ENCODE assay signal across 9 cellular contexts in genomic region chr21:38958940-38959685, GRCh38.
DNase-seq lines count a peak whose midpoint lies in the region; ATAC-seq and TF ChIP-seq lines count a peak whose summit lies in the region.
"Had no signal": no experiment of that assay in that cellular context is flagged by ENCODE, and none has a peak within 500 bp of the region (broad histone marks: within the 10 kb centered on the region; RNA-seq: fewer than 3 reads in every experiment).

No MANE protein-coding gene starts in this region.

- TF ChIP-seq CTCF in HEK293 (tag by site-specific recombination; IDR thresholded peaks at IDR 0.05) (no peak), fibroblast of villous mesenchyme (IDR thresholded peaks at IDR 0.05; ENCODE audit: insufficient read depth, low read depth, low read length) (no peak)

- peaks cover 58% of the 10 kb centered on the region for H3K4me1 Mint-ChIP-seq in T-helper 2 cell treated with Interferon-gamma antibody and Interleukin-4, amounts not matched to agents 5 μg/mL and 100 μg/mL, for 36 hours (ENCODE audit: low read depth)

- H3K27me3 Mint-ChIP-seq in T-helper 2 cell treated with Interferon-gamma antibody and Interleukin-4, amounts not matched to agents 5 μg/mL and 100 μg/mL, for 36 hours (ENCODE audit: low read depth): no peaks in the 10 kb centered on the region

- no peaks in the 10 kb centered on the region for H3K36me3 ChIP-seq in HEK293 (ENCODE audit: control insufficient read depth in 2 of 2, insufficient read depth in 1 of 2, low read length in 2 of 2)

- H3K36me3 Mint-ChIP-seq in T-helper 2 cell treated with Interferon-gamma antibody and Interleukin-4, amounts not matched to agents 5 μg/mL and 100 μg/mL, for 36 hours (ENCODE audit: low read depth): peaks cover 29% of the 10 kb centered on the region
- H3K36me3 Mint-ChIP-seq: activated naive CD8-positive, alpha-beta T cell had no signal

- CTCF ChIA-PET in HEK293 (lab: Yijun Ruan, JAX): interaction anchor here (0.6 to 2.8 kb wide), 3 partner anchors 8 to 179 kb away, joined by 3 to 7 read pairs (median 3); no protein-coding TSS in a partner anchor

- H3K4me1 ChIP-seq in HEK293 (ENCODE audit: control insufficient read depth, insufficient read depth, low read length): peaks cover 13% of the 10 kb centered on the region

- peak overlapping the region; percentile 97 for H3K27ac Mint-ChIP-seq in T-helper 2 cell treated with Interferon-gamma antibody and Interleukin-4, amounts not matched to agents 5 μg/mL and 100 μg/mL, for 36 hours
- H3K27ac Mint-ChIP-seq: activated naive CD8-positive, alpha-beta T cell had no signal

- peaks cover 28% of the 10 kb centered on the region for H3K9me3 Mint-ChIP-seq in T-helper 2 cell treated with Interferon-gamma antibody and Interleukin-4, amounts not matched to agents 5 μg/mL and 100 μg/mL, for 36 hours

- ATAC-seq in GM21528 (IDR thresholded peaks at IDR 0.05; ENCODE audit: low FRiP score, unreplicated experiment) (no peak), HG03432 (IDR thresholded peaks at IDR 0.05; ENCODE audit: unreplicated experiment) (no peak), HG03135 (IDR thresholded peaks at IDR 0.05; ENCODE audit: unreplicated experiment) (no peak)

- POLR2A ChIA-PET in HEK293 (lab: Yijun Ruan, JAX): no interaction called here

- no peak overlapping the region for H3K4me3 ChIP-seq in HEK293 (ENCODE audit: low read depth, low read length)
- no peak overlapping the region for H3K4me3 ChIP-seq in fibroblast of villous mesenchyme (ENCODE audit: low read depth, low read length)
- H3K4me3 ChIP-seq in skin epidermis: no peak overlapping the region

- no peaks in the 10 kb centered on the region for H3K9me3 ChIP-seq in HEK293 (ENCODE audit: control insufficient read depth, insufficient read depth, low read depth, low read length)

- H3K4me3 Mint-ChIP-seq in T-helper 2 cell treated with Interferon-gamma antibody and Interleukin-4, amounts not matched to agents 5 μg/mL and 100 μg/mL, for 36 hours: peak overlapping the region; percentile 75
- H3K4me3 Mint-ChIP-seq: activated naive CD8-positive, alpha-beta T cell had no signal

- DNase-seq in T-helper 2 cell treated with Interferon-gamma antibody and Interleukin-4, amounts not matched to agents 5 μg/mL and 100 μg/mL, for 36 hours (ENCODE audit: low spot score): peak; percentile 70
- DNase-seq in fibroblast of villous mesenchyme (ENCODE audit: low read depth) (peak; percentile 99), NCI-H82 (lab: John Stamatoyannopoulos, UW) (no peak)

- no peak overlapping the region for H3K27ac ChIP-seq in HEK293 (ENCODE audit: extremely low read depth, low read depth, low read length)
- H3K27ac ChIP-seq in skin epidermis: peak overlapping the region in 19 of 21 experiments; percentile 10 to 86 (median 62)

TF ChIP-seq in HEK293, 187 proteins besides CTCF, POLR2A, EP300 and RAD21 (continues in another document):
- no peak for TF ChIP-seq ZIC2 (tag by site-specific recombination; IDR thresholded peaks at IDR 0.05)
- TF ChIP-seq ZNF394 (tag by site-specific recombination; IDR thresholded peaks at IDR 0.05; ENCODE audit: borderline replicate concordance): no peak
- no peak for TF ChIP-seq ZNF488 (tag by site-specific recombination; IDR thresholded peaks at IDR 0.05)
- TF ChIP-seq ZNF747 (tag by site-specific recombination; IDR thresholded peaks at IDR 0.05): no peak
- TF ChIP-seq ZNF324 (tag by site-specific recombination; IDR thresholded peaks at IDR 0.05): no peak
- TF ChIP-seq GLIS1 (tag by site-specific recombination; IDR thresholded peaks at IDR 0.05): peak; percentile 72
- peak; percentile 66 for TF ChIP-seq ZNF366 (tag by site-specific recombination; conservative IDR thresholded peaks at IDR 0.05)
- TF ChIP-seq ZNF692 (tag by site-specific recombination; IDR thresholded peaks at IDR 0.05): no peak
- TF ChIP-seq, protein P1, sequence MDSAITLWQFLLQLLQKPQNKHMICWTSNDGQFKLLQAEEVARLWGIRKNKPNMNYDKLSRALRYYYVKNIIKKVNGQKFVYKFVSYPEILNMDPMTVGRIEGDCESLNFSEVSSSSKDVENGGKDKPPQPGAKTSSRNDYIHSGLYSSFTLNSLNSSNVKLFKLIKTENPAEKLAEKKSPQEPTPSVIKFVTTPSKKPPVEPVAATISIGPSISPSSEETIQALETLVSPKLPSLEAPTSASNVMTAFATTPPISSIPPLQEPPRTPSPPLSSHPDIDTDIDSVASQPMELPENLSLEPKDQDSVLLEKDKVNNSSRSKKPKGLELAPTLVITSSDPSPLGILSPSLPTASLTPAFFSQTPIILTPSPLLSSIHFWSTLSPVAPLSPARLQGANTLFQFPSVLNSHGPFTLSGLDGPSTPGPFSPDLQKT (IDR thresholded peaks at IDR 0.05; ENCODE audit: borderline replicate concordance, low read depth, low read length): no peak
- no peak for TF ChIP-seq REPIN1 (tag by site-specific recombination; IDR thresholded peaks at IDR 0.05; ENCODE audit: low read depth)
- TF ChIP-seq ZNF548 (tag by site-specific recombination; IDR thresholded peaks at IDR 0.05): no peak
- no peak; the same call in 1 of the 2 replicates for TF ChIP-seq PATZ1 (tag by site-specific recombination; IDR thresholded peaks at IDR 0.05)
- peak; percentile 27; the same call in 1 of the 2 replicates for TF ChIP-seq PRDM1 (tag by site-specific recombination; IDR thresholded peaks at IDR 0.05)
- TF ChIP-seq, protein P2, sequence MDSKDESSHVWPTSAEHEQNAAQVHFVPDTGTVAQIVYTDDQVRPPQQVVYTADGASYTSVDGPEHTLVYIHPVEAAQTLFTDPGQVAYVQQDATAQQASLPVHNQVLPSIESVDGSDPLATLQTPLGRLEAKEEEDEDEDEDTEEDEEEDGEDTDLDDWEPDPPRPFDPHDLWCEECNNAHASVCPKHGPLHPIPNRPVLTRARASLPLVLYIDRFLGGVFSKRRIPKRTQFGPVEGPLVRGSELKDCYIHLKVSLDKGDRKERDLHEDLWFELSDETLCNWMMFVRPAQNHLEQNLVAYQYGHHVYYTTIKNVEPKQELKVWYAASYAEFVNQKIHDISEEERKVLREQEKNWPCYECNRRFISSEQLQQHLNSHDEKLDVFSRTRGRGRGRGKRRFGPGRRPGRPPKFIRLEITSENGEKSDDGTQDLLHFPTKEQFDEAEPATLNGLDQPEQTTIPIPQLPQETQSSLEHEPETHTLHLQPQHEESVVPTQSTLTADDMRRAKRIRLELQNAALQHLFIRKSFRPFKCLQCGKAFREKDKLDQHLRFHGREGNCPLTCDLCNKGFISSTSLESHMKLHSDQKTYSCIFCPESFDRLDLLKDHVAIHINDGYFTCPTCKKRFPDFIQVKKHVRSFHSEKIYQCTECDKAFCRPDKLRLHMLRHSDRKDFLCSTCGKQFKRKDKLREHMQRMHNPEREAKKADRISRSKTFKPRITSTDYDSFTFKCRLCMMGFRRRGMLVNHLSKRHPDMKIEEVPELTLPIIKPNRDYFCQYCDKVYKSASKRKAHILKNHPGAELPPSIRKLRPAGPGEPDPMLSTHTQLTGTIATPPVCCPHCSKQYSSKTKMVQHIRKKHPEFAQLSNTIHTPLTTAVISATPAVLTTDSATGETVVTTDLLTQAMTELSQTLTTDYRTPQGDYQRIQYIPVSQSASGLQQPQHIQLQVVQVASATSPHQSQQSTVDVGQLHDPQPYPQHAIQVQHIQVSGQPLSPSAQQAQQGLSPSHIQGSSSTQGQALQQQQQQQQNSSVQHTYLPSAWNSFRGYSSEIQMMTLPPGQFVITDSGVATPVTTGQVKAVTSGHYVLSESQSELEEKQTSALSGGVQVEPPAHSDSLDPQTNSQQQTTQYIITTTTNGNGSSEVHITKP (tag by site-specific recombination; IDR thresholded peaks at IDR 0.05): peak; percentile 80
- 0 out of 2 replicates have a peak, but pooled peaks have one; percentile 45 for TF ChIP-seq ZBTB21 (tag by site-specific recombination; IDR thresholded peaks at IDR 0.05)
